In the genomic region with DNA sequence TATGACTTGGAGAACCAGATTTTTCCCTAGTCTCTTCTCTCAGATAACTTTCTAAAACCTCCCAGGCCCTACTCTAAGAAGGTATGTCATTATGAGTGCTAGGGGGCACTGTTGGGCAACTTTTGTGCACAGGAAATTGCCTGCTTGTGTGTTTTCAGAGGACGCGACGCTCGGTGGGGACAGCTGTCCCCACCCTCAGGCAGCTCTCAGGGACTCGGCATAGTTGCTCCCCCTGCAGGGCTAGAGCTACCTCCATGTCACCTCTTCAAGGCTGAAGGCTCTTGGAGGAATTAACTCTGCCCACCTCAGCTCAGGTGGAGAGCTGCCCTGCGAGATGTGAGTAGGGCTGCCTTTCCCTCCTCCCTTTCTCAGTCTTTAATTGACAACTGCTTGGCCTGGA, we compare ENCODE assay signal across 8 cellular contexts. TPM values are rescaled to one million over a fixed set of nuclear protein-coding genes. Genes with fewer than 3 reads are reported as not detected.
DNase-seq lines count a peak whose midpoint lies in the region; ATAC-seq and TF ChIP-seq lines count a peak whose summit lies in the region.
"Had no signal": no experiment of that assay in that cellular context is flagged by ENCODE, and none has a peak within 500 bp of the region (broad histone marks: within the 10 kb centered on the region; RNA-seq: fewer than 3 reads in every experiment).

No MANE protein-coding gene starts in this region.

- TF ChIP-seq POLR2A in thyroid gland (IDR thresholded peaks at IDR 0.05) = no peak

- no peaks in the 10 kb centered on the region for H3K9me3 ChIP-seq in thyroid gland

- H3K36me3 ChIP-seq in thyroid gland = no peaks in the 10 kb centered on the region

- no peak overlapping the region for H3K27ac ChIP-seq in thyroid gland

- no peak overlapping the region for H3K4me3 ChIP-seq in thyroid gland (replicated peaks in 1 of 3)

- peak; percentile 48 for TF ChIP-seq CTCF in GM10248 (IDR thresholded peaks at IDR 0.05; ENCODE audit: control extremely low read depth, extremely low read depth, low read depth, missing control alignments)
- peak; percentile 64 for TF ChIP-seq CTCF in mesothelial cell of epicardium (IDR thresholded peaks at IDR 0.05; ENCODE audit: unreplicated experiment)
- TF ChIP-seq CTCF in thyroid gland (IDR thresholded peaks at IDR 0.05) = peak in 3 of 6 experiments; percentile 35 to 44 (median 39)

- H3K9me3 Mint-ChIP-seq in mesothelial cell of epicardium = no peaks in the 10 kb centered on the region
- H3K9me3 Mint-ChIP-seq: dendritic cell treated with granulocyte-macrophage colony-stimulating factor and Interleukin-4, amounts not matched to agents 40 ng/mL and 50 ng/mL, for 4 days had no signal

- H3K36me3 Mint-ChIP-seq in mesothelial cell of epicardium = no peaks in the 10 kb centered on the region

- H3K27me3 Mint-ChIP-seq in mesothelial cell of epicardium (ENCODE audit: low read depth) = peaks cover 73% of the 10 kb centered on the region

- DNase-seq in GM10248 (ENCODE audit: extremely low spot score) (peak; percentile 69), NCI-H2107 (lab: John Stamatoyannopoulos, UW) (peak; percentile 44), T-helper 9 cell (peak; percentile 21), cerebellar cortex (ENCODE audit: low spot score) (peak; percentile 89), mesothelial cell of epicardium (ENCODE audit: low spot score in 2 of 2, unreplicated experiment in 2 of 2) (no peak), thyroid gland (peak; percentile 43 to 44)

- H3K4me3 Mint-ChIP-seq in mesothelial cell of epicardium = no peak overlapping the region
- H3K4me3 Mint-ChIP-seq: dendritic cell treated with granulocyte-macrophage colony-stimulating factor and Interleukin-4, amounts not matched to agents 40 ng/mL and 50 ng/mL, for 4 days had no signal

- CTCF ChIA-PET in GM10248 (lab: Yijun Ruan, JAX) = interaction anchor here (0.8 to 30.0 kb wide), 9 partner anchors 10 to 97 kb away, joined by 3 to 914 read pairs (median 6); no protein-coding TSS in a partner anchor

- H3K4me1 Mint-ChIP-seq in mesothelial cell of epicardium = peaks cover 20% of the 10 kb centered on the region

- POLR2A ChIA-PET in GM10248 (lab: Yijun Ruan, JAX) = no interaction called here

- intact Hi-C loops in thyroid gland (cut with DNase I) = loop anchor here (2.0 to 10.0 kb wide), 2 partner anchors 88 to 362 kb away; no protein-coding TSS in a partner anchor

- peaks cover 7% of the 10 kb centered on the region for H3K27me3 ChIP-seq in thyroid gland

- WGBS in thyroid gland, 2 donors = 5 to 11% methylated on average over 5 to 6 of the region's 6 CpGs

- peak; percentile 47 for ATAC-seq in HG02588 (IDR thresholded peaks at IDR 0.05; ENCODE audit: unreplicated experiment)

- H3K27ac Mint-ChIP-seq in mesothelial cell of epicardium = no peak overlapping the region
- H3K27ac Mint-ChIP-seq: dendritic cell treated with granulocyte-macrophage colony-stimulating factor and Interleukin-4, amounts not matched to agents 40 ng/mL and 50 ng/mL, for 4 days had no signal

- peaks cover 3 to 13% of the 10 kb centered on the region in 2 donors for H3K4me1 ChIP-seq in thyroid gland

RNA-seq across cellular contexts. Expression of gene TIFAB, which starts 10.2 kb away (rescaled TPM):
- total RNA-seq in mesothelial cell of epicardium (not detected in 3 replicates), thyroid gland (not detected)

RNA-seq across cellular contexts. Expression of gene DCANP1, which starts 15.2 kb away (rescaled TPM):
- total RNA-seq in mesothelial cell of epicardium (not detected in 3 replicates), thyroid gland (not detected)

Comparison
In these comparisons a context has a peak if more than half of its experiments do, and no peak if none do; other contexts are left out.
1. DNase-seq: peak in GM10248 (single experiment), NCI-H2107 (single experiment), T-helper 9 cell (single experiment), cerebellar cortex (single experiment) and thyroid gland (2 of 2); none in mesothelial cell of epicardium (0 of 2).